ENCODE assay signal across 29 cellular contexts in genomic region chrX:127317159-127317558, GRCh38.
"Had no signal": no experiment of that assay in that cellular context is flagged by ENCODE, and none has a peak within 500 bp of the region (broad histone marks: within the 10 kb centered on the region; RNA-seq: fewer than 3 reads in every experiment).

No MANE protein-coding gene starts in this region.

- H3K4me3 ChIP-seq: esophagus squamous epithelium, heart right ventricle, left lung, mucosa of descending colon, right lobe of liver, suprapubic skin, transverse colon, upper lobe of right lung, uterus had no signal

- FAIRE-seq: endothelial cell of umbilical vein, islet of Langerhans, small intestine had no signal

- H3K27ac ChIP-seq: esophagus squamous epithelium, heart right ventricle, left lung, neutrophil, parathyroid adenoma, right lobe of liver, suprapubic skin, transverse colon, upper lobe of right lung, uterus had no signal

- H3K4me1 ChIP-seq: esophagus squamous epithelium, heart right ventricle, left lung, parathyroid adenoma, right lobe of liver, suprapubic skin, transverse colon, upper lobe of right lung, uterus had no signal

- DNase-seq: dermis blood vessel endothelial cell; effector memory CD4-positive, alpha-beta T cell; erythroblast; esophagus squamous epithelium; foreskin melanocyte; glutamatergic neuron; heart right ventricle; hippocampal formation; left cardiac atrium; left lung; mesenchymal stem cell; mucosa of descending colon; naive B cell; right lobe of liver; small intestine; stimulated activated CD4-positive, alpha-beta T cell treated with anti-CD3 and anti-CD28 coated beads, Interleukin-15, amount 100 ng/mL, for 24 hours; stimulated activated CD4-positive, alpha-beta T cell treated with anti-CD3 and anti-CD28 coated beads, Interleukin-4, amount 100 ng/mL, for 1 hour; stimulated activated CD8-positive, alpha-beta memory T cell treated with anti-CD3 and anti-CD28 coated beads, Interleukin-4, amount 100 ng/mL, for 48 hours; stimulated activated naive CD4-positive, alpha-beta T cell; stimulated activated naive CD8-positive, alpha-beta T cell treated with anti-CD3 and anti-CD28 coated beads, Interleukin-15, amount 100 ng/mL, for 72 hours; transverse colon; upper lobe of right lung; uterus had no signal

- H3K27me3 ChIP-seq: esophagus squamous epithelium, heart right ventricle, left lung, neutrophil, right lobe of liver, suprapubic skin, transverse colon, upper lobe of right lung, uterus had no signal

- H2AFZ ChIP-seq: parathyroid adenoma had no signal

- H3K9me3 ChIP-seq: esophagus squamous epithelium, heart right ventricle, left lung, mucosa of descending colon, neutrophil, right lobe of liver, suprapubic skin, transverse colon, upper lobe of right lung, uterus had no signal

- ATAC-seq: heart right ventricle; left cardiac atrium; left lung; mucosa of descending colon; natural killer cell treated with Interleukin-12 subunit alpha and Interleukin-12 subunit beta and Interleukin-15 and Interleukin-18, amount 100 ng/mL, for 72 hours; right lobe of liver; stimulated activated naive CD8-positive, alpha-beta T cell treated with anti-CD3 and anti-CD28 coated beads, Interleukin-15, amount 100 ng/mL, for 72 hours; upper lobe of right lung had no signal

- H3K79me2 ChIP-seq: parathyroid adenoma had no signal

- H3K9ac ChIP-seq: parathyroid adenoma had no signal

- H3K36me3 ChIP-seq: esophagus squamous epithelium, heart right ventricle, left lung, neutrophil, right lobe of liver, suprapubic skin, transverse colon, upper lobe of right lung, uterus had no signal
